Comparison of ENCODE assay signal across 9 cellular contexts in genomic region chr3:23676093-23676492, GRCh38.
"Had no signal": no experiment of that assay in that cellular context is flagged by ENCODE, and none has a peak within 500 bp of the region (broad histone marks: within the 10 kb centered on the region; RNA-seq: fewer than 3 reads in every experiment).

No MANE protein-coding gene starts in this region.

- H3K27ac ChIP-seq: hepatocyte, ovary, thyroid gland, uterus had no signal

- H3K4me1 ChIP-seq: uterus had no signal

- H3K4me3 ChIP-seq: hepatocyte, ovary, thyroid gland, uterus had no signal

- ATAC-seq: activated T-cell treated with anti-CD3 and anti-CD28 coated beads, Interleukin-2, amount 50 U/mL, for 4 hours had no signal

- H3K9me3 ChIP-seq: ovary, thyroid gland, uterus had no signal

- H3K36me3 ChIP-seq: ovary, thyroid gland, uterus had no signal

- H3K27me3 ChIP-seq: hepatocyte, ovary, uterus had no signal

- DNase-seq: activated CD4-positive, alpha-beta T cell treated with anti-CD3 and anti-CD28 coated beads, Interleukin-2, amount 50 U/mL, for 4 hours; activated CD4-positive, CD25-positive, alpha-beta regulatory T cell treated with anti-CD3 and anti-CD28 coated beads, Interleukin-2, amount 50 U/mL, for 72 hours; activated effector memory CD4-positive, alpha-beta T cell treated with anti-CD3 and anti-CD28 coated beads, Interleukin-2, amount 50 U/mL, for 16 hours; activated T-cell treated with anti-CD3 and anti-CD28 coated beads, Interleukin-2, amount 50 U/mL, for 4 hours; kidney glomerular epithelial cell; ovary; thyroid gland; uterus had no signal
